ENCODE assay signal across 16 cellular contexts in genomic region chr17:10087333-10087732, GRCh38.
DNase-seq lines count a peak whose midpoint lies in the region; ATAC-seq and TF ChIP-seq lines count a peak whose summit lies in the region.
"Had no signal": no experiment of that assay in that cellular context is flagged by ENCODE, and none has a peak within 500 bp of the region (broad histone marks: within the 10 kb centered on the region; RNA-seq: fewer than 3 reads in every experiment).

No MANE protein-coding gene starts in this region.

- no peak overlapping the region for H2BK5ac ChIP-seq in mesendoderm (ENCODE audit: low read length)
- no peak overlapping the region for H2BK5ac ChIP-seq in H9 (ENCODE audit: insufficient read length, low read length)

- H2AK5ac ChIP-seq in mesendoderm (ENCODE audit: low read length) (peak overlapping the region; percentile 18), H9 (ENCODE audit: insufficient read length, low read length) (no peak overlapping the region)

- H3K9ac ChIP-seq in mesendoderm (ENCODE audit: low read length) (no peak overlapping the region), H9 (ENCODE audit: extremely low read depth, insufficient read length, low read length) (no peak overlapping the region)

- H4K5ac ChIP-seq in mesendoderm (ENCODE audit: low read length): no peak overlapping the region
- no peak overlapping the region for H4K5ac ChIP-seq in H9 (ENCODE audit: insufficient read length, low read depth, low read length)

- DNase-seq in natural killer cell (no peak), mesendoderm (no peak), nucleus accumbens (lab: John Stamatoyannopoulos, UW) (no peak), NCI-H82 (lab: John Stamatoyannopoulos, UW) (no peak), H9 (no peak)
- no peak for DNase-seq in natural killer cell treated with Interleukin-12 subunit alpha and Interleukin-12 subunit beta and Interleukin-15 and Interleukin-18, amount 100 ng/mL, for 72 hours (ENCODE audit: low spot score)
- DNase-seq: activated CD4-positive, alpha-beta memory T cell treated with anti-CD3 and anti-CD28 coated beads, Interleukin-2, amount 10 ng/mL, durations not matched to agents 7 days and 5 days; cerebellar nuclear complex; foreskin melanocyte; H7; NCI-H1048; upper lobe of left lung had no signal

- H3K36me3 Mint-ChIP-seq in natural killer cell (no peaks in the 10 kb centered on the region), brain (peaks cover 13% of the 10 kb centered on the region), H9 (ENCODE audit: insufficient read depth in 1 of 3, low read depth in 3 of 3) (peaks cover 5 to 14% (median 8%) of the 10 kb centered on the region in 3 experiments; a peak in 6 of 7 replicates)
- no peaks in the 10 kb centered on the region for H3K36me3 Mint-ChIP-seq in natural killer cell treated with Interleukin-12 subunit alpha and Interleukin-12 subunit beta and Interleukin-15 and Interleukin-18, amount 100 ng/mL, for 72 hours

- H3K4me2 ChIP-seq in mesendoderm (ENCODE audit: low read length) (no peak overlapping the region), H9 (ENCODE audit: insufficient read depth, insufficient read length, low read length) (no peak overlapping the region)
- H3K4me2 ChIP-seq: A549 had no signal

- no peak overlapping the region for H3K14ac ChIP-seq in H9 (ENCODE audit: insufficient read depth, low read length)

- H3T11ph ChIP-seq in H9 (ENCODE audit: low read length): no peak overlapping the region

- H3K9me3 Mint-ChIP-seq in natural killer cell: no peaks in the 10 kb centered on the region
- H3K9me3 Mint-ChIP-seq in natural killer cell treated with Interleukin-12 subunit alpha and Interleukin-12 subunit beta and Interleukin-15 and Interleukin-18, amount 100 ng/mL, for 72 hours: no peaks in the 10 kb centered on the region
- peaks cover 9 to 16% (median 13%) of the 10 kb centered on the region in 5 experiments for H3K9me3 Mint-ChIP-seq in brain
- peaks cover 11% of the 10 kb centered on the region in 2 experiments for H3K9me3 Mint-ChIP-seq in H9
- H3K9me3 Mint-ChIP-seq: activated CD4-positive, alpha-beta memory T cell treated with anti-CD3 and anti-CD28 coated beads, Interleukin-2, amount 10 ng/mL, durations not matched to agents 7 days and 5 days had no signal

- H3K4me1 Mint-ChIP-seq in natural killer cell (peaks cover 44 to 53% of the 10 kb centered on the region in 2 donors), brain (peaks cover 63% of the 10 kb centered on the region), H9 (no peaks in the 10 kb centered on the region)
- peaks cover 25 to 46% of the 10 kb centered on the region in 2 donors for H3K4me1 Mint-ChIP-seq in natural killer cell treated with Interleukin-12 subunit alpha and Interleukin-12 subunit beta and Interleukin-15 and Interleukin-18, amount 100 ng/mL, for 72 hours (ENCODE audit: low read depth in 2 of 2)
- H3K4me1 Mint-ChIP-seq: activated CD4-positive, alpha-beta memory T cell treated with anti-CD3 and anti-CD28 coated beads, Interleukin-2, amount 10 ng/mL, durations not matched to agents 7 days and 5 days had no signal

- H2BK20ac ChIP-seq in H9 (ENCODE audit: low read depth, low read length, poor library complexity, severe bottlenecking): no peak overlapping the region

- H3K79me2 ChIP-seq in mesendoderm (ENCODE audit: control insufficient read depth, insufficient read depth, low read length): no peaks in the 10 kb centered on the region
- no peaks in the 10 kb centered on the region for H3K79me2 ChIP-seq in H9 (ENCODE audit: insufficient read depth, low read length)

- H3K79me1 ChIP-seq in mesendoderm (ENCODE audit: low read length) (peaks cover 2% of the 10 kb centered on the region), H9 (ENCODE audit: insufficient read depth, low read depth, low read length, poor library complexity, severe bottlenecking) (no peaks in the 10 kb centered on the region)

- H3K36me3 ChIP-seq in mesendoderm (ENCODE audit: control insufficient read depth, insufficient read depth, low read length): no peaks in the 10 kb centered on the region
- H3K36me3 ChIP-seq: upper lobe of left lung had no signal

- ATAC-seq in natural killer cell (peak in 1 of 3 donors; percentile 30), HG03280 (IDR thresholded peaks at IDR 0.05; ENCODE audit: unreplicated experiment) (no peak)
- no peak for ATAC-seq in natural killer cell treated with Interleukin-12 subunit alpha and Interleukin-12 subunit beta and Interleukin-15 and Interleukin-18, amount 100 ng/mL, for 72 hours
- ATAC-seq: HepG2 had no signal

- no peaks in the 10 kb centered on the region for H3K27me3 Mint-ChIP-seq in natural killer cell (ENCODE audit: low read depth in 2 of 2)
- no peaks in the 10 kb centered on the region for H3K27me3 Mint-ChIP-seq in natural killer cell treated with Interleukin-12 subunit alpha and Interleukin-12 subunit beta and Interleukin-15 and Interleukin-18, amount 100 ng/mL, for 72 hours
- H3K27me3 Mint-ChIP-seq in brain: no peaks in the 10 kb centered on the region
- H3K27me3 Mint-ChIP-seq in H9 (ENCODE audit: low read depth): peaks cover 1% of the 10 kb centered on the region; the same call in 1 of the 2 replicates
- H3K27me3 Mint-ChIP-seq: activated CD4-positive, alpha-beta memory T cell treated with anti-CD3 and anti-CD28 coated beads, Interleukin-2, amount 10 ng/mL, durations not matched to agents 7 days and 5 days had no signal

- H3K4me1 ChIP-seq in mesendoderm (ENCODE audit: control insufficient read depth, low read depth, low read length) (peaks cover 4% of the 10 kb centered on the region), H9 (ENCODE audit: insufficient read depth, low read length) (no peaks in the 10 kb centered on the region)

- H3K56ac ChIP-seq in mesendoderm (ENCODE audit: low read length) (no peak overlapping the region), H9 (ENCODE audit: insufficient read length, low read depth, low read length) (no peak overlapping the region)

- intact Hi-C loops in natural killer cell (cut with micrococcal nuclease): no loop called here

- H3K27ac Mint-ChIP-seq in natural killer cell (peak overlapping the region; percentile 76 to 80), brain (peak overlapping the region in 4 of 5 experiments; percentile 19 to 83 (median 44)), H9 (no peak overlapping the region)
- peak overlapping the region in 1 of 2 donors; percentile 73 for H3K27ac Mint-ChIP-seq in natural killer cell treated with Interleukin-12 subunit alpha and Interleukin-12 subunit beta and Interleukin-15 and Interleukin-18, amount 100 ng/mL, for 72 hours
- H3K27ac Mint-ChIP-seq: activated CD4-positive, alpha-beta memory T cell treated with anti-CD3 and anti-CD28 coated beads, Interleukin-2, amount 10 ng/mL, durations not matched to agents 7 days and 5 days had no signal

- no peak overlapping the region for H4K91ac ChIP-seq in H9 (ENCODE audit: insufficient read length, low read depth, low read length)

- no peaks in the 10 kb centered on the region for H4K20me1 ChIP-seq in H9 (ENCODE audit: control insufficient read depth, insufficient read depth, insufficient read length)

- H3K27ac ChIP-seq in mesendoderm (ENCODE audit: low read depth, low read length): no peak overlapping the region
- H3K27ac ChIP-seq in H9 (ENCODE audit: insufficient read length, low read depth, low read length): no peak overlapping the region
- H3K27ac ChIP-seq: A549 had no signal

- peaks cover 5% of the 10 kb centered on the region for H3K9me3 ChIP-seq in H9 (ENCODE audit: control insufficient read depth, low read depth, low read length)

- no peaks in the 10 kb centered on the region for H3K23me2 ChIP-seq in H9 (ENCODE audit: insufficient read length, low read depth, low read length, poor library complexity, severe bottlenecking)

- H2AFZ ChIP-seq in H9 (ENCODE audit: low read length): no peak overlapping the region

- TF ChIP-seq CTCF in natural killer cell (IDR thresholded peaks at IDR 0.05) (no peak), brain (conservative IDR thresholded peaks at IDR 0.05) (no peak), H9 (conservative IDR thresholded peaks at IDR 0.05) (no peak)

- no peak overlapping the region for H4K8ac ChIP-seq in mesendoderm (ENCODE audit: low read depth, low read length)
- H4K8ac ChIP-seq in H9 (replicated peaks; ENCODE audit: insufficient read length, low read depth, low read length): no peak overlapping the region

- H3K4ac ChIP-seq in mesendoderm (ENCODE audit: low read depth, low read length): no peak overlapping the region
- H3K4ac ChIP-seq in H9 (ENCODE audit: low read depth, low read length): no peak overlapping the region

- H2BK120ac ChIP-seq in mesendoderm (ENCODE audit: low read depth, low read length): no peak overlapping the region
- H2BK120ac ChIP-seq in H9 (ENCODE audit: low read depth, low read length, poor library complexity, severe bottlenecking): no peak overlapping the region

- H3K27me3 ChIP-seq in mesendoderm (ENCODE audit: insufficient read depth, low read length, poor library complexity): no peaks in the 10 kb centered on the region
- H3K27me3 ChIP-seq in H9 (ENCODE audit: insufficient read depth, low read length): no peaks in the 10 kb centered on the region
- H3K27me3 ChIP-seq: upper lobe of left lung had no signal

- no peak overlapping the region for H3K4me3 ChIP-seq in mesendoderm (ENCODE audit: low read length)
- H3K4me3 ChIP-seq: A549, upper lobe of left lung had no signal

- H3K4me3 Mint-ChIP-seq in natural killer cell: no peak overlapping the region
- no peak overlapping the region for H3K4me3 Mint-ChIP-seq in natural killer cell treated with Interleukin-12 subunit alpha and Interleukin-12 subunit beta and Interleukin-15 and Interleukin-18, amount 100 ng/mL, for 72 hours
- H3K4me3 Mint-ChIP-seq in brain: no peak overlapping the region
- H3K4me3 Mint-ChIP-seq in H9: no peak overlapping the region
- H3K4me3 Mint-ChIP-seq: activated CD4-positive, alpha-beta memory T cell treated with anti-CD3 and anti-CD28 coated beads, Interleukin-2, amount 10 ng/mL, durations not matched to agents 7 days and 5 days had no signal

- no peak overlapping the region for H3K23ac ChIP-seq in mesendoderm (ENCODE audit: low read length)
- H3K23ac ChIP-seq in H9 (ENCODE audit: insufficient read length, low read depth, low read length): no peak overlapping the region

- no peak overlapping the region for H2BK12ac ChIP-seq in H9 (ENCODE audit: insufficient read length, low read depth, low read length)

- WGBS in mesendoderm (ENCODE audit: extremely low coverage, insufficient coverage, low lambda C conversion rate): no CpG with 5 or more reads among the region's 3 CpGs
- WGBS in H9 (ENCODE audit: extremely low coverage, insufficient read length, low lambda C conversion rate): no CpG with 5 or more reads among the region's 3 CpGs

- H3K18ac ChIP-seq in mesendoderm (ENCODE audit: low read length) (no peak overlapping the region), H9 (ENCODE audit: insufficient read length, low read depth, low read length) (no peak overlapping the region)

- H2BK15ac ChIP-seq in mesendoderm (replicated peaks; ENCODE audit: low read depth): no peak overlapping the region
- H2BK15ac ChIP-seq in H9 (ENCODE audit: low read depth, low read length): no peak overlapping the region

Comparison
In these comparisons a context has a peak if more than half of its experiments do, and no peak if none do; other contexts are left out.
1. H3K27ac Mint-ChIP-seq: peak in natural killer cell (2 of 2) and brain (4 of 5); none in H9 (0 of 3).